In genomic region chr2:176725873-176726645, GRCh38 we compare ENCODE assay signal across 21 cellular contexts.
DNase-seq lines count a peak whose midpoint lies in the region; ATAC-seq, FAIRE-seq and TF ChIP-seq lines count a peak whose summit lies in the region.
"Had no signal": no experiment of that assay in that cellular context is flagged by ENCODE, and none has a peak within 500 bp of the region (broad histone marks: within the 10 kb centered on the region; RNA-seq: fewer than 3 reads in every experiment).

No MANE protein-coding gene starts in this region.

- H4K20me1 ChIP-seq in H1 (replicated peaks in 1 of 2; ENCODE audit: control insufficient read depth in 1 of 2, insufficient read depth in 2 of 2, low read length in 2 of 2) = no peaks in the 10 kb centered on the region
- H4K20me1 ChIP-seq: BLaER1 had no signal

- H4K5ac ChIP-seq in H1 (ENCODE audit: insufficient read length, low read depth, low read length) = no peak overlapping the region

- TF ChIP-seq POLR2A in H1 (IDR thresholded peaks at IDR 0.05; ENCODE audit: control extremely low read depth in 1 of 2, low read depth in 2 of 2, low read length in 2 of 2) = no peak
- no peak for TF ChIP-seq POLR2A in ovary (IDR thresholded peaks at IDR 0.05)

- no peak for FAIRE-seq in H1 (lab: Jason Lieb, UNC)
- FAIRE-seq: A204.1, GM12891, GM18507 had no signal

- H3K27me3 ChIP-seq in H1 (replicated peaks in 1 of 4; ENCODE audit: control insufficient read depth in 3 of 4, extremely low read depth in 1 of 4, insufficient read depth in 3 of 4, low read length in 3 of 4) = no peaks in the 10 kb centered on the region
- H3K27me3 ChIP-seq in ovary = no peaks in the 10 kb centered on the region
- H3K27me3 ChIP-seq: BLaER1 had no signal

- no peak for TF ChIP-seq EP300 in H1 (IDR thresholded peaks at IDR 0.05; ENCODE audit: borderline replicate concordance in 1 of 2, low read depth in 2 of 2, low read length in 2 of 2)
- TF ChIP-seq EP300 in ovary (IDR thresholded peaks at IDR 0.05) = no peak

- intact Hi-C loops in ovary (cut with DNase I) = no loop called here

- no peaks in the 10 kb centered on the region; the same call in 1 of the 2 replicates for H3K23me2 ChIP-seq in H1 (ENCODE audit: low read depth, low read length)

- H3K56ac ChIP-seq in H1 (replicated peaks; ENCODE audit: insufficient read length, low read depth, low read length) = no peak overlapping the region

- no peaks in the 10 kb centered on the region for H3K79me1 ChIP-seq in H1 (ENCODE audit: low read depth, low read length)

- H3K36me3 ChIP-seq in H1 (ENCODE audit: control insufficient read depth in 2 of 4, insufficient read depth in 4 of 4, low read length in 3 of 4) (no peaks in the 10 kb centered on the region), ovary (no peaks in the 10 kb centered on the region)
- H3K36me3 ChIP-seq: BLaER1 had no signal

- no peak overlapping the region for H3K4ac ChIP-seq in H1 (replicated peaks; ENCODE audit: insufficient read length, low read depth, low read length)

- no peak overlapping the region for H2BK120ac ChIP-seq in H1 (replicated peaks; ENCODE audit: low read depth, low read length)

- POLR2A ChIA-PET in H1 (lab: Charles Lee; ENCODE audit: partially characterized antibody) = no interaction called here

- H3K18ac ChIP-seq in H1 (ENCODE audit: extremely low read depth, low read length) = no peak overlapping the region

- TF ChIP-seq CTCF in H1 (IDR thresholded peaks at IDR 0.05; ENCODE audit: control extremely low read depth in 1 of 3, insufficient read depth in 1 of 3, low read depth in 1 of 3, low read length in 3 of 3) (no peak), ovary (IDR thresholded peaks at IDR 0.05) (no peak)

- CTCF ChIA-PET in H1 (lab: Charles Lee; ENCODE audit: partially characterized antibody) = interaction anchor here (1.1 to 1.7 kb wide), 3 partner anchors 10 to 105 kb away, joined by 3 to 5 read pairs (median 4); no protein-coding TSS in a partner anchor

- H4K8ac ChIP-seq in H1 (ENCODE audit: extremely low read depth, insufficient read depth, low read length) = no peak overlapping the region

- no peak overlapping the region for H2AFZ ChIP-seq in H1 (ENCODE audit: low read length)

- H2BK5ac ChIP-seq in H1 (ENCODE audit: low read depth, low read length) = no peak overlapping the region

- no peak overlapping the region for H3K14ac ChIP-seq in H1 (ENCODE audit: insufficient read length)

- no peak overlapping the region for H2BK15ac ChIP-seq in H1 (ENCODE audit: low read length)

- no peak overlapping the region for H2AK5ac ChIP-seq in H1 (ENCODE audit: low read depth, low read length)

- no peak overlapping the region for H3K4me3 ChIP-seq in H1 (ENCODE audit: extremely low read depth in 1 of 4, insufficient read depth in 2 of 4, low read depth in 3 of 4, low read length in 4 of 4)
- no peak overlapping the region for H3K4me3 ChIP-seq in ovary
- H3K4me3 ChIP-seq: BLaER1 had no signal

- H3K27ac ChIP-seq in H1 (ENCODE audit: low read depth, low read length) = no peak overlapping the region
- no peak overlapping the region for H3K27ac ChIP-seq in ovary
- H3K27ac ChIP-seq: 22Rv1, BLaER1, C4-2B had no signal

- H2BK12ac ChIP-seq in H1 (ENCODE audit: low read depth, low read length) = peak overlapping the region; percentile 55; the same call in 1 of the 2 replicates

- DNase-seq in DMS 273 (lab: John Stamatoyannopoulos, UW; ENCODE audit: unreplicated experiment) (peak; percentile 5), DMS 273 treated with DMSO at 0.1 percent for 48 hours (lab: John Stamatoyannopoulos, UW) (no peak), H1 (ENCODE audit: low read depth in 1 of 2, low spot score in 2 of 2) (no peak), NCI-H748 (lab: John Stamatoyannopoulos, UW; ENCODE audit: unreplicated experiment) (no peak), ovary (no peak)
- DNase-seq: Caco-2; CD4-positive, CD25-positive, alpha-beta regulatory T cell; CD8-positive, alpha-beta T cell; DMS53; DMS79 treated with DMSO at 0.1 percent for 48 hours; GF-D8; GOT3; H7; HCEC 1CT had no signal

- H3K79me2 ChIP-seq in H1 (ENCODE audit: control insufficient read depth in 1 of 2, insufficient read depth in 2 of 2, low read length in 2 of 2) = no peaks in the 10 kb centered on the region

- no peak overlapping the region for H4K91ac ChIP-seq in H1 (replicated peaks; ENCODE audit: insufficient read length, low read length)

- H3K9me3 ChIP-seq in H1 (ENCODE audit: insufficient read depth in 2 of 2, low read depth in 1 of 2, low read length in 1 of 2) (no peaks in the 10 kb centered on the region; a peak in 1 of 4 replicates), ovary (no peaks in the 10 kb centered on the region)
- H3K9me3 ChIP-seq: BLaER1, Caco-2 had no signal

- H3K4me2 ChIP-seq in H1 (ENCODE audit: insufficient read depth in 1 of 2, low read depth in 2 of 2, low read length in 2 of 2) = no peak overlapping the region
- H3K4me2 ChIP-seq: BLaER1 had no signal

- no peak overlapping the region for H2BK20ac ChIP-seq in H1 (ENCODE audit: low read length)

- peak; percentile 49; the same call in 2 of the 3 replicates for ATAC-seq in SK-N-SH treated with all-trans-retinoic acid at 6 μM for 48 hours
- ATAC-seq: CD8-positive, alpha-beta T cell had no signal

- no peak overlapping the region for H3K9ac ChIP-seq in H1 (replicated peaks in 1 of 4; ENCODE audit: extremely low read depth in 1 of 4, low read depth in 3 of 4, low read length in 3 of 4)
- H3K9ac ChIP-seq: BLaER1 had no signal

- WGBS in H1 (ENCODE audit: extremely low coverage in 1 of 2, insufficient coverage in 1 of 2, insufficient read length in 1 of 2, insufficient replicate concordance in 2 of 2, low coverage in 1 of 2, low lambda C conversion rate in 2 of 2, missing lambda C conversion rate in 1 of 2), 2 experiments = 87% methylated on average over 3 of the region's 3 CpGs; no CpG with 5 or more reads in 1 of the 2 experiments
- 64 to 69% (median 69%) methylated on average over 3 of the region's 3 CpGs for WGBS in ovary, 3 donors

- no peak overlapping the region for H3K23ac ChIP-seq in H1 (ENCODE audit: insufficient read length)

- H3K4me1 ChIP-seq in H1 (replicated peaks in 1 of 4; ENCODE audit: control insufficient read depth in 3 of 4, insufficient read depth in 4 of 4, low read length in 3 of 4) (no peaks in the 10 kb centered on the region), ovary (ENCODE audit: insufficient read depth) (peaks cover 7% of the 10 kb centered on the region)
- H3K4me1 ChIP-seq: BLaER1, Caco-2 had no signal

- no peak for TF ChIP-seq RAD21 in H1 (IDR thresholded peaks at IDR 0.05 in 1 of 2, conservative IDR thresholded peaks at IDR 0.05 in 1 of 2; ENCODE audit: low read depth in 2 of 2, low read length in 2 of 2)

TF ChIP-seq in SK-N-SH treated with all-trans-retinoic acid at 6 μM for 48 hours, 23 proteins besides CTCF, POLR2A, EP300 and RAD21:
- TF ChIP-seq ISL1 (CRISPR knock-in tag; IDR thresholded peaks at IDR 0.05) (peak; percentile 78), ZNF8 (CRISPR knock-in tag; IDR thresholded peaks at IDR 0.05) (no peak), CREB5 (CRISPR knock-in tag; IDR thresholded peaks at IDR 0.05; ENCODE audit: low read depth) (peak; percentile 64; the same call in 1 of the 2 replicates)

TF ChIP-seq in H1, 55 proteins besides CTCF, POLR2A, EP300 and RAD21:
- no peak for TF ChIP-seq TEAD4 (IDR thresholded peaks at IDR 0.05; ENCODE audit: low read depth, low read length)
- no peak for TF ChIP-seq USF2 (IDR thresholded peaks at IDR 0.05; ENCODE audit: low read length)
- no peak for TF ChIP-seq SIX5 (IDR thresholded peaks at IDR 0.05; ENCODE audit: low read depth, low read length)
- TF ChIP-seq GABPA (IDR thresholded peaks at IDR 0.05; ENCODE audit: borderline replicate concordance, insufficient read depth, low read length) = no peak
- TF ChIP-seq CBX8 (IDR thresholded peaks at IDR 0.05; ENCODE audit: borderline replicate concordance, low read depth, low read length) = no peak
- TF ChIP-seq NANOG (IDR thresholded peaks at IDR 0.05; ENCODE audit: insufficient read depth, low read depth, low read length, poor library complexity, severe bottlenecking) = no peak
- TF ChIP-seq ASH2L (IDR thresholded peaks at IDR 0.05; ENCODE audit: low read length) = no peak
- TF ChIP-seq ATF3 (IDR thresholded peaks at IDR 0.05; ENCODE audit: insufficient read depth, low read depth, low read length) = no peak
